In the genomic region with DNA sequence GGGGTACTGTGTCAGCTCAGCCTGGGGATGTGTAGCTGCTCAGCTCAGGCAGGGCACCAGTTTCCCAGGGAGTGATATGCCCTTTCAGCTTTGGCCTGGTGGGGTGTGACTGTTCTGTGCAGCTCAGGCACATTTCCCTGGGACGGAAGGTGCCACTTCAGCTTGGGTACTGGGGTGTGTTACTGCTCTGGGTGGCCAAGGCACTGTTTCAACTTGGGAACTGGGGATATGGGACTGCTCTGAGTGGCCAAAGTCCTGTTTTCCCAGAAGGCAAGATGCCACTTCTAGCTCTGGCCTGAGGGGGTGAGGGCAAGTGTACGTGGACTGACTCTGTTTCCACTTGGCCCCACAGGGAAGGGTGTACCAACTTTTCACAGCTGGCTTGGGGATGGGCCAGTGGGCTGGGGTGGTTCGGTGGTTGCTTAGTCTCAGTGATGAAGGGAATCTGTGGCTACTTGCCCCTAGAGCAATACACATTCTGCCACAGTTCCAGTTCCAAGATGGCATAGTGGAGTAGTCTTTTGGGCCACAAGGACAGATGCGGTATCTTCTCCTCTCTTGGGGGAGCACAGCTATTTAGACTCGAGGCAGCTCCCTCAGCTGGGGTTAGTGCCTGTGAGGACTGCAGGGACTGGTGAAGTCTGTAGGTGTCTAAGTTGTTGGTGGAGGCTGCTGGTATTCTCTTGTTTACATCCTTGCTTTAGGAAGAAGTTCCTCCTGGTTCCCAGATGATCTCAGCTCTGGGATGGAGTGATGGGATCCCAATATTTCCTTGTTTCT, we compare ENCODE assay signal across 16 cellular contexts. TPM values are rescaled to one million over a fixed set of nuclear protein-coding genes. Genes with fewer than 3 reads are reported as not detected.
DNase-seq lines count a peak whose midpoint lies in the region; ATAC-seq and TF ChIP-seq lines count a peak whose summit lies in the region.
"Had no signal": no experiment of that assay in that cellular context is flagged by ENCODE, and none has a peak within 500 bp of the region (broad histone marks: within the 10 kb centered on the region; RNA-seq: fewer than 3 reads in every experiment).

No MANE protein-coding gene starts in this region.

- H3K4me1 Mint-ChIP-seq in activated naive CD4-positive, alpha-beta T cell treated with anti-CD3 and anti-CD28 coated beads for 36 hours (ENCODE audit: low read depth): peaks cover 59% of the 10 kb centered on the region
- peaks cover 43% of the 10 kb centered on the region for H3K4me1 Mint-ChIP-seq in memory B cell

- ATAC-seq in memory B cell (ENCODE audit: low read depth) (no peak), upper lobe of right lung (peak; percentile 32), GM21825 (IDR thresholded peaks at IDR 0.05; ENCODE audit: unreplicated experiment) (no peak)
- ATAC-seq: activated CD8-positive, alpha-beta memory T cell treated with anti-CD3 and anti-CD28 coated beads, Interleukin-2, amount 10 ng/mL, durations not matched to agents 7 days and 5 days had no signal

- H3K27me3 Mint-ChIP-seq in activated naive CD4-positive, alpha-beta T cell treated with anti-CD3 and anti-CD28 coated beads for 36 hours (ENCODE audit: low read depth): no peaks in the 10 kb centered on the region
- H3K27me3 Mint-ChIP-seq in memory B cell: no peaks in the 10 kb centered on the region
- H3K27me3 Mint-ChIP-seq: activated CD8-positive, alpha-beta memory T cell treated with anti-CD3 and anti-CD28 coated beads, Interleukin-2, amount 10 ng/mL, durations not matched to agents 7 days and 5 days; activated naive CD4-positive, alpha-beta T cell treated with anti-CD3 and anti-CD28 coated beads, Interleukin-2, amount 50 U/mL, for 24 hours had no signal

- H3K36me3 ChIP-seq in adipocyte (ENCODE audit: control insufficient read depth, insufficient read depth, low read length, severe bottlenecking) (no peaks in the 10 kb centered on the region), upper lobe of right lung (no peaks in the 10 kb centered on the region)

- peak overlapping the region; percentile 38 for H3K27ac Mint-ChIP-seq in activated naive CD4-positive, alpha-beta T cell treated with anti-CD3 and anti-CD28 coated beads for 36 hours
- peak overlapping the region; percentile 47 for H3K27ac Mint-ChIP-seq in memory B cell
- H3K27ac Mint-ChIP-seq: activated CD8-positive, alpha-beta memory T cell treated with anti-CD3 and anti-CD28 coated beads, Interleukin-2, amount 10 ng/mL, durations not matched to agents 7 days and 5 days had no signal

- CTCF ChIA-PET in activated naive CD4-positive, alpha-beta T cell treated with anti-CD3 and anti-CD28 coated beads for 36 hours (lab: Charles Lee): no interaction called here

- H3K9me3 ChIP-seq in adipocyte (ENCODE audit: control insufficient read depth, low read length): peaks cover 16% of the 10 kb centered on the region
- peaks cover 16% of the 10 kb centered on the region for H3K9me3 ChIP-seq in upper lobe of right lung

- no peak for DNase-seq in activated naive CD4-positive, alpha-beta T cell treated with anti-CD3 and anti-CD28 coated beads for 36 hours
- no peak for DNase-seq in activated naive CD4-positive, alpha-beta T cell treated with Interleukin-2 at 50 U/mL for 16 hours
- no peak for DNase-seq in adipocyte (ENCODE audit: low read depth)
- no peak for DNase-seq in memory B cell (ENCODE audit: low spot score in 2 of 2)
- DNase-seq in upper lobe of right lung: no peak
- DNase-seq in effector CD8-positive, alpha-beta T cell (lab: John Stamatoyannopoulos, UW): no peak
- DNase-seq in NCI-H187 (lab: John Stamatoyannopoulos, UW): no peak
- DNase-seq: activated CD8-positive, alpha-beta memory T cell treated with anti-CD3 and anti-CD28 coated beads, Interleukin-2, amount 10 ng/mL, durations not matched to agents 7 days and 5 days; central memory CD4-positive, alpha-beta T cell; glutamatergic neuron; NCI-H1436; NCI-H446 treated with DMSO at 0.1 percent for 48 hours; stimulated activated CD4-positive, alpha-beta T cell treated with anti-CD3 and anti-CD28 coated beads, Interleukin-4, amount 100 ng/mL, for 1 hour; WERI-Rb-1 had no signal

- no peak overlapping the region for H3K4me3 Mint-ChIP-seq in activated naive CD4-positive, alpha-beta T cell treated with anti-CD3 and anti-CD28 coated beads for 36 hours
- H3K4me3 Mint-ChIP-seq in memory B cell: no peak overlapping the region
- H3K4me3 Mint-ChIP-seq: activated CD8-positive, alpha-beta memory T cell treated with anti-CD3 and anti-CD28 coated beads, Interleukin-2, amount 10 ng/mL, durations not matched to agents 7 days and 5 days had no signal

- no peak overlapping the region for H3K9ac ChIP-seq in adipocyte (ENCODE audit: low read length)

- peaks cover 28% of the 10 kb centered on the region for H3K4me1 ChIP-seq in adipocyte (ENCODE audit: control insufficient read depth, insufficient read depth, low read length)
- peaks cover 15% of the 10 kb centered on the region for H3K4me1 ChIP-seq in upper lobe of right lung

- H3K27me3 ChIP-seq in adipocyte (replicated peaks; ENCODE audit: control insufficient read depth, insufficient read depth, low read length): no peaks in the 10 kb centered on the region
- no peaks in the 10 kb centered on the region for H3K27me3 ChIP-seq in upper lobe of right lung

- H3K27ac ChIP-seq in upper lobe of right lung: no peak overlapping the region
- H3K27ac ChIP-seq: WERI-Rb-1 had no signal

- no peak for TF ChIP-seq CTCF in upper lobe of right lung (IDR thresholded peaks at IDR 0.05)

- peaks cover 25% of the 10 kb centered on the region for H3K36me3 Mint-ChIP-seq in activated naive CD4-positive, alpha-beta T cell treated with anti-CD3 and anti-CD28 coated beads for 36 hours (ENCODE audit: low read depth)
- H3K36me3 Mint-ChIP-seq in memory B cell: peaks cover 22% of the 10 kb centered on the region

- intact Hi-C loops in activated naive CD4-positive, alpha-beta T cell treated with anti-CD3 and anti-CD28 coated beads for 36 hours (cut with micrococcal nuclease): loop anchor here (2.0 kb wide), 1 partner anchor 13 kb away; no protein-coding TSS in a partner anchor
- intact Hi-C loops in upper lobe of right lung (cut with DNase I): no loop called here

- H3K9me3 Mint-ChIP-seq in activated naive CD4-positive, alpha-beta T cell treated with anti-CD3 and anti-CD28 coated beads for 36 hours: peaks cover 19% of the 10 kb centered on the region
- peaks cover 7% of the 10 kb centered on the region for H3K9me3 Mint-ChIP-seq in memory B cell
- H3K9me3 Mint-ChIP-seq: activated naive CD4-positive, alpha-beta T cell treated with anti-CD3 and anti-CD28 coated beads, Interleukin-2, amount 50 U/mL, for 24 hours had no signal

- H3K4me3 ChIP-seq in adipocyte (ENCODE audit: low read length) (peak overlapping the region; percentile 24), upper lobe of right lung (no peak overlapping the region)

RNA-seq across cellular contexts. Expression of a gene that starts 26.4 kb away (rescaled TPM):
- total RNA-seq in activated naive CD4-positive, alpha-beta T cell treated with anti-CD3 and anti-CD28 coated beads for 36 hours: 10 to 100 TPM; 90.3 to 94.2 TPM
- total RNA-seq in upper lobe of right lung: 67.1 TPM
